1 cellular context compared by ENCODE assay signal in the genomic region with DNA sequence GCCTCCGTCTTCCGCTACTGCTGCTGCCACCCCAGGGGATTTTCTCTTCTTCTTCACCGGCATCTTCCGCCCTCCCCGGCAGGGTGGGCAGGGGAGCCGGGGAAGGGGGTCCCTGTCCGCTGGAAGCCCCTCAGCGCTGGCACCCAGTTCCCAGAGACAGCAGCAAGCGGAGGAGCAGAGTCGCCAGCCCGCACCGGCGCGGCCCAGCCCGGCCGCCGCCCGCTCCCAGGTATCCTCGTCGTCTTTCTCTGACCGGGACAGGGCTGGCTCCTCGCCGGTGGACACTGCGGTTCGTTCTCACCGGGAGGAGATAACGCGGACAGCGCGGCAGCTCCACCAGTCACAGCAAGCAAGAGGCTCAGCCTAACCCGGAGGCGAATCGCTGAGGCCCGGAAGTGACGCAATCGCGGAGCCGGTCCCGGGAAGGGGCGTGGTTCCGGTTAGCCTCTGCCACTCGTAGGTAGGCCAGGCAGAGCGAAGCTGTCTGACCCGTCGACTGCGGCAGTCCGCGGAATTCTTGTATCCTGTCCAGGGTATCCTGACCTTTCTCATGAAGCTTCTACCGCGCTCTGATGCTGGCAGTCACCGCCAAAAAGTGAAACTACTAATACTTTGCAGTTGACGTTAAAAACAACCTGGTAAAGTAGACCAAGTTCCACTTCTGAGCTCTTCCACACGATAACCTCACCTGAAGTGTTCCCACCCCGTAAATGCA.
TF ChIP-seq lines count a peak whose summit lies in the region.

Gene DCUN1D5 (minus strand): TSS at position 351 of the 715 bp plus-strand sequence. CDS start 288 bp downstream, at position 63.

TF ChIP-seq in HepG2, 621 proteins besides CTCF, POLR2A, EP300 and RAD21 (continued from another document and continues in another):
- no peak for TF ChIP-seq ZNF670 (CRISPR knock-in tag; IDR thresholded peaks at IDR 0.05; ENCODE audit: borderline replicate concordance)
- no peak for TF ChIP-seq TEAD2 (CRISPR knock-in tag; IDR thresholded peaks at IDR 0.05)
- peak; percentile 63; the same call in 1 of the 2 replicates for TF ChIP-seq ZNF232 (CRISPR knock-in tag; IDR thresholded peaks at IDR 0.05; ENCODE audit: borderline replicate concordance)
- no peak for TF ChIP-seq ZNF337 (CRISPR knock-in tag; IDR thresholded peaks at IDR 0.05; ENCODE audit: borderline replicate concordance, low read depth)
- TF ChIP-seq MZF1 (CRISPR knock-in tag; IDR thresholded peaks at IDR 0.05; ENCODE audit: borderline replicate concordance): no peak
- peak; percentile 86 for TF ChIP-seq ATF3 (CRISPR knock-in tag; IDR thresholded peaks at IDR 0.05)
- no peak for TF ChIP-seq ZNF160 (CRISPR knock-in tag; IDR thresholded peaks at IDR 0.05)
- peak; percentile 27; the same call in 1 of the 2 replicates for TF ChIP-seq ZNF567 (CRISPR knock-in tag; IDR thresholded peaks at IDR 0.05; ENCODE audit: borderline replicate concordance)
- no peak for TF ChIP-seq LCORL (IDR thresholded peaks at IDR 0.05)
- TF ChIP-seq LCORL (CRISPR knock-in tag; IDR thresholded peaks at IDR 0.05): peak; percentile 47; the same call in 1 of the 2 replicates
- no peak for TF ChIP-seq GFI1 (CRISPR knock-in tag; IDR thresholded peaks at IDR 0.05; ENCODE audit: borderline replicate concordance)
- no peak for TF ChIP-seq ZNF775 (CRISPR knock-in tag; IDR thresholded peaks at IDR 0.05; ENCODE audit: borderline replicate concordance)
- TF ChIP-seq WIZ (CRISPR knock-in tag; IDR thresholded peaks at IDR 0.05): peak; percentile 84
- no peak for TF ChIP-seq HNRNPH1 (optimal IDR thresholded peaks at IDR 0.05; ENCODE audit: low read depth, low read length)
- TF ChIP-seq ZSCAN25 (CRISPR knock-in tag; IDR thresholded peaks at IDR 0.05): no peak
- no peak for TF ChIP-seq FOXP1 (IDR thresholded peaks at IDR 0.05)
- no peak for TF ChIP-seq FOXP1 (CRISPR knock-in tag; IDR thresholded peaks at IDR 0.05)
- TF ChIP-seq ZNF451 (CRISPR knock-in tag; IDR thresholded peaks at IDR 0.05): no peak
- TF ChIP-seq ARID5B (CRISPR knock-in tag; IDR thresholded peaks at IDR 0.05): peak; percentile 78
- TF ChIP-seq HMGA1 (CRISPR knock-in tag; conservative IDR thresholded peaks at IDR 0.05): no peak
- TF ChIP-seq, protein P1, sequence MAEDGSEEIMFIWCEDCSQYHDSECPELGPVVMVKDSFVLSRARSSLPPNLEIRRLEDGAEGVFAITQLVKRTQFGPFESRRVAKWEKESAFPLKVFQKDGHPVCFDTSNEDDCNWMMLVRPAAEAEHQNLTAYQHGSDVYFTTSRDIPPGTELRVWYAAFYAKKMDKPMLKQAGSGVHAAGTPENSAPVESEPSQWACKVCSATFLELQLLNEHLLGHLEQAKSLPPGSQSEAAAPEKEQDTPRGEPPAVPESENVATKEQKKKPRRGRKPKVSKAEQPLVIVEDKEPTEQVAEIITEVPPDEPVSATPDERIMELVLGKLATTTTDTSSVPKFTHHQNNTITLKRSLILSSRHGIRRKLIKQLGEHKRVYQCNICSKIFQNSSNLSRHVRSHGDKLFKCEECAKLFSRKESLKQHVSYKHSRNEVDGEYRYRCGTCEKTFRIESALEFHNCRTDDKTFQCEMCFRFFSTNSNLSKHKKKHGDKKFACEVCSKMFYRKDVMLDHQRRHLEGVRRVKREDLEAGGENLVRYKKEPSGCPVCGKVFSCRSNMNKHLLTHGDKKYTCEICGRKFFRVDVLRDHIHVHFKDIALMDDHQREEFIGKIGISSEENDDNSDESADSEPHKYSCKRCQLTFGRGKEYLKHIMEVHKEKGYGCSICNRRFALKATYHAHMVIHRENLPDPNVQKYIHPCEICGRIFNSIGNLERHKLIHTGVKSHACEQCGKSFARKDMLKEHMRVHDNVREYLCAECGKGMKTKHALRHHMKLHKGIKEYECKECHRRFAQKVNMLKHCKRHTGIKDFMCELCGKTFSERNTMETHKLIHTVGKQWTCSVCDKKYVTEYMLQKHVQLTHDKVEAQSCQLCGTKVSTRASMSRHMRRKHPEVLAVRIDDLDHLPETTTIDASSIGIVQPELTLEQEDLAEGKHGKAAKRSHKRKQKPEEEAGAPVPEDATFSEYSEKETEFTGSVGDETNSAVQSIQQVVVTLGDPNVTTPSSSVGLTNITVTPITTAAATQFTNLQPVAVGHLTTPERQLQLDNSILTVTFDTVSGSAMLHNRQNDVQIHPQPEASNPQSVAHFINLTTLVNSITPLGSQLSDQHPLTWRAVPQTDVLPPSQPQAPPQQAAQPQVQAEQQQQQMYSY (CRISPR knock-in tag; IDR thresholded peaks at IDR 0.05): no peak
- TF ChIP-seq HOXA7 (CRISPR knock-in tag; IDR thresholded peaks at IDR 0.05): no peak
- no peak for TF ChIP-seq ZNF296 (CRISPR knock-in tag; conservative IDR thresholded peaks at IDR 0.05)
- TF ChIP-seq SP1 (IDR thresholded peaks at IDR 0.05): no peak
- peak; percentile 88 for TF ChIP-seq SP1 (CRISPR knock-in tag; IDR thresholded peaks at IDR 0.05)
- no peak for TF ChIP-seq REXO4 (CRISPR knock-in tag; IDR thresholded peaks at IDR 0.05; ENCODE audit: borderline replicate concordance)
- TF ChIP-seq HIVEP1 (CRISPR knock-in tag; IDR thresholded peaks at IDR 0.05): 0 out of 2 replicates have a peak, but pooled peaks have one; percentile 53
- TF ChIP-seq MED13 (CRISPR knock-in tag; IDR thresholded peaks at IDR 0.05): 0 out of 2 replicates have a peak, but pooled peaks have one; percentile 37
- TF ChIP-seq MIER3 (CRISPR knock-in tag; IDR thresholded peaks at IDR 0.05; ENCODE audit: borderline replicate concordance): peak; percentile 77
- no peak for TF ChIP-seq GPBP1L1 (CRISPR knock-in tag; IDR thresholded peaks at IDR 0.05)
- TF ChIP-seq PAWR (CRISPR knock-in tag; IDR thresholded peaks at IDR 0.05; ENCODE audit: borderline replicate concordance): no peak
- TF ChIP-seq ZNF260 (CRISPR knock-in tag; IDR thresholded peaks at IDR 0.05; ENCODE audit: borderline replicate concordance, low read depth): no peak
- TF ChIP-seq ISL2 (CRISPR knock-in tag; IDR thresholded peaks at IDR 0.05): no peak
- TF ChIP-seq ATRX (CRISPR knock-in tag; IDR thresholded peaks at IDR 0.05; ENCODE audit: borderline replicate concordance): no peak
- TF ChIP-seq FOXK1 (CRISPR knock-in tag; IDR thresholded peaks at IDR 0.05; ENCODE audit: borderline replicate concordance, low read depth): peak; percentile 69; the same call in 1 of the 2 replicates
- TF ChIP-seq CBX2 (IDR thresholded peaks at IDR 0.05; ENCODE audit: low read depth, low read length): no peak
- no peak for TF ChIP-seq CBX2 (CRISPR knock-in tag; IDR thresholded peaks at IDR 0.05; ENCODE audit: low read depth)
- TF ChIP-seq CBFB (CRISPR knock-in tag; IDR thresholded peaks at IDR 0.05): peak; percentile 77; the same call in 1 of the 2 replicates
- no peak for TF ChIP-seq ZNF3 (CRISPR knock-in tag; IDR thresholded peaks at IDR 0.05)
- TF ChIP-seq RFXANK (CRISPR knock-in tag; IDR thresholded peaks at IDR 0.05): no peak
- TF ChIP-seq, protein P2, sequence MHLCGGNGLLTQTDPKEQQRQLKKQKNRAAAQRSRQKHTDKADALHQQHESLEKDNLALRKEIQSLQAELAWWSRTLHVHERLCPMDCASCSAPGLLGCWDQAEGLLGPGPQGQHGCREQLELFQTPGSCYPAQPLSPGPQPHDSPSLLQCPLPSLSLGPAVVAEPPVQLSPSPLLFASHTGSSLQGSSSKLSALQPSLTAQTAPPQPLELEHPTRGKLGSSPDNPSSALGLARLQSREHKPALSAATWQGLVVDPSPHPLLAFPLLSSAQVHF (CRISPR knock-in tag; IDR thresholded peaks at IDR 0.05): peak; percentile 41; the same call in 1 of the 2 replicates
- no peak for TF ChIP-seq RFX1 (IDR thresholded peaks at IDR 0.05)
- peak; percentile 46; the same call in 1 of the 2 replicates for TF ChIP-seq FOXC1 (CRISPR knock-in tag; IDR thresholded peaks at IDR 0.05; ENCODE audit: borderline replicate concordance)
- TF ChIP-seq ZNF350 (CRISPR knock-in tag; IDR thresholded peaks at IDR 0.05; ENCODE audit: borderline replicate concordance, low read depth): peak; percentile 85; the same call in 1 of the 2 replicates
- TF ChIP-seq ZBTB8A (CRISPR knock-in tag; IDR thresholded peaks at IDR 0.05; ENCODE audit: borderline replicate concordance, low read depth): no peak
- peak; percentile 35; the same call in 1 of the 2 replicates for TF ChIP-seq ZNF274 (CRISPR knock-in tag; IDR thresholded peaks at IDR 0.05)
- 0 out of 2 replicates have a peak, but pooled peaks have one; percentile 40 for TF ChIP-seq ZBTB39 (CRISPR knock-in tag; IDR thresholded peaks at IDR 0.05)
- no peak for TF ChIP-seq ZNF367 (CRISPR knock-in tag; IDR thresholded peaks at IDR 0.05; ENCODE audit: borderline replicate concordance)
- TF ChIP-seq, protein P3, sequence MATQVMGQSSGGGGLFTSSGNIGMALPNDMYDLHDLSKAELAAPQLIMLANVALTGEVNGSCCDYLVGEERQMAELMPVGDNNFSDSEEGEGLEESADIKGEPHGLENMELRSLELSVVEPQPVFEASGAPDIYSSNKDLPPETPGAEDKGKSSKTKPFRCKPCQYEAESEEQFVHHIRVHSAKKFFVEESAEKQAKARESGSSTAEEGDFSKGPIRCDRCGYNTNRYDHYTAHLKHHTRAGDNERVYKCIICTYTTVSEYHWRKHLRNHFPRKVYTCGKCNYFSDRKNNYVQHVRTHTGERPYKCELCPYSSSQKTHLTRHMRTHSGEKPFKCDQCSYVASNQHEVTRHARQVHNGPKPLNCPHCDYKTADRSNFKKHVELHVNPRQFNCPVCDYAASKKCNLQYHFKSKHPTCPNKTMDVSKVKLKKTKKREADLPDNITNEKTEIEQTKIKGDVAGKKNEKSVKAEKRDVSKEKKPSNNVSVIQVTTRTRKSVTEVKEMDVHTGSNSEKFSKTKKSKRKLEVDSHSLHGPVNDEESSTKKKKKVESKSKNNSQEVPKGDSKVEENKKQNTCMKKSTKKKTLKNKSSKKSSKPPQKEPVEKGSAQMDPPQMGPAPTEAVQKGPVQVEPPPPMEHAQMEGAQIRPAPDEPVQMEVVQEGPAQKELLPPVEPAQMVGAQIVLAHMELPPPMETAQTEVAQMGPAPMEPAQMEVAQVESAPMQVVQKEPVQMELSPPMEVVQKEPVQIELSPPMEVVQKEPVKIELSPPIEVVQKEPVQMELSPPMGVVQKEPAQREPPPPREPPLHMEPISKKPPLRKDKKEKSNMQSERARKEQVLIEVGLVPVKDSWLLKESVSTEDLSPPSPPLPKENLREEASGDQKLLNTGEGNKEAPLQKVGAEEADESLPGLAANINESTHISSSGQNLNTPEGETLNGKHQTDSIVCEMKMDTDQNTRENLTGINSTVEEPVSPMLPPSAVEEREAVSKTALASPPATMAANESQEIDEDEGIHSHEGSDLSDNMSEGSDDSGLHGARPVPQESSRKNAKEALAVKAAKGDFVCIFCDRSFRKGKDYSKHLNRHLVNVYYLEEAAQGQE (IDR thresholded peaks at IDR 0.05; ENCODE audit: borderline replicate concordance in 1 of 2, low read depth in 1 of 2, low read length in 2 of 2): no peak
